In the genomic region with DNA sequence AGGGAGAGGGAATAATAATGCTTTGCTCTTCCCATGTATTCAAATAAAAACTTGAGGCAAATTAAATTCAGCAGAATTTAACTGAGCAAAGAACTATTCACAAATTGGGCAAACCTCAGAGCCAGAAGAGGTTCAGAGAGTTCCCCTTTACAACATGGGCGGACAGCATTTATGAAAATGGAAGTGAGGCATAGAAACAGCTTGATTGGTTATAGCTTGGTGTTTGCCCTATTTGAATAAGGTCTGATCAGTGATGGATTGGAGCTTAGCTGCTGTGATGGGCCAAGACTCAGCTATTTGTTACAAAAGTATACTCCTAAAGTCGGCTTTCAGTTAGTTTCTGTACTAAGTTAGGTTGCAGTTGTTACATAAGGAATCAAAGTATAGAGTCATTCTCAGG, we compare ENCODE assay signal across 20 cellular contexts.
DNase-seq lines count a peak whose midpoint lies in the region; ATAC-seq and TF ChIP-seq lines count a peak whose summit lies in the region.
"Had no signal": no experiment of that assay in that cellular context is flagged by ENCODE, and none has a peak within 500 bp of the region (broad histone marks: within the 10 kb centered on the region; RNA-seq: fewer than 3 reads in every experiment).

No MANE protein-coding gene starts in this region.

- H2BK15ac ChIP-seq in mesenchymal stem cell (ENCODE audit: low read depth, poor library complexity, severe bottlenecking): no peak overlapping the region

- no peaks in the 10 kb centered on the region for H3K4me1 Mint-ChIP-seq in naive thymus-derived CD4-positive, alpha-beta T cell

- H3K79me1 ChIP-seq in mesenchymal stem cell (replicated peaks; ENCODE audit: low read length, poor library complexity, severe bottlenecking): no peaks in the 10 kb centered on the region

- WGBS in mesenchymal stem cell: 97% methylated on average over 1 of the region's 2 CpGs
- 85% methylated on average over 2 of the region's 2 CpGs for WGBS in suprapubic skin

- ATAC-seq in naive thymus-derived CD4-positive, alpha-beta T cell: no peak
- ATAC-seq: CD8-positive, alpha-beta T cell; HepG2; K562 had no signal

- H2BK12ac ChIP-seq in mesenchymal stem cell (ENCODE audit: low read length in 2 of 2): peak overlapping the region; percentile 38 to 74

- CTCF ChIA-PET in naive thymus-derived CD4-positive, alpha-beta T cell (lab: Charles Lee): no interaction called here

- H3K18ac ChIP-seq in mesenchymal stem cell (ENCODE audit: low read depth in 1 of 2, low read length in 2 of 2): peak overlapping the region in 1 of 2 experiments; percentile 92

- intact Hi-C loops in naive thymus-derived CD4-positive, alpha-beta T cell (cut with micrococcal nuclease): no loop called here

- H3K23ac ChIP-seq in mesenchymal stem cell (ENCODE audit: low read length in 2 of 2): no peak overlapping the region

- TF ChIP-seq POLR2A in suprapubic skin (IDR thresholded peaks at IDR 0.05): no peak

- no peak overlapping the region for H2AFZ ChIP-seq in mesenchymal stem cell (ENCODE audit: low read depth, low read length)
- H2AFZ ChIP-seq: GM23248 had no signal

- H3K27me3 ChIP-seq in mesenchymal stem cell (ENCODE audit: control insufficient read depth in 1 of 2, insufficient read depth in 1 of 2, low read length in 2 of 2) (peaks cover 0 to 2% of the 10 kb centered on the region in 2 experiments), suprapubic skin (no peaks in the 10 kb centered on the region)
- no peaks in the 10 kb centered on the region for H3K27me3 ChIP-seq in naive thymus-derived CD4-positive, alpha-beta T cell (ENCODE audit: control insufficient read depth in 2 of 2, insufficient read depth in 2 of 2, low read length in 2 of 2)

- no peak overlapping the region for H3K27ac ChIP-seq in mesenchymal stem cell (ENCODE audit: low read length, poor library complexity, severe bottlenecking)
- H3K27ac ChIP-seq in suprapubic skin: peak overlapping the region; percentile 7
- no peak overlapping the region for H3K27ac ChIP-seq in naive thymus-derived CD4-positive, alpha-beta T cell (ENCODE audit: low read depth, low read length)
- H3K27ac ChIP-seq: GM23248, RWPE1 had no signal

- H3K27ac Mint-ChIP-seq in naive thymus-derived CD4-positive, alpha-beta T cell: no peak overlapping the region
- H3K27ac Mint-ChIP-seq: CD8-positive, alpha-beta T cell; H9; HFFc6 had no signal

- H3K36me3 Mint-ChIP-seq in naive thymus-derived CD4-positive, alpha-beta T cell: no peaks in the 10 kb centered on the region
- H3K36me3 Mint-ChIP-seq: CD8-positive, alpha-beta T cell had no signal

- no peak overlapping the region for H2BK5ac ChIP-seq in mesenchymal stem cell (ENCODE audit: low read depth, low read length, poor library complexity, severe bottlenecking)

- peak overlapping the region; percentile 59 to 87 for H3K4ac ChIP-seq in mesenchymal stem cell (ENCODE audit: low read depth in 1 of 2, low read length in 2 of 2)

- TF ChIP-seq CTCF in suprapubic skin (IDR thresholded peaks at IDR 0.05): no peak

- H3K4me2 ChIP-seq in mesenchymal stem cell (ENCODE audit: low read length, poor library complexity, severe bottlenecking): no peak overlapping the region
- H3K4me2 ChIP-seq: SK-N-SH had no signal

- no peak overlapping the region for H2AK5ac ChIP-seq in mesenchymal stem cell (ENCODE audit: low read length, severe bottlenecking)

- H3K14ac ChIP-seq in mesenchymal stem cell (ENCODE audit: low read length in 2 of 2): peak overlapping the region in 1 of 2 experiments; percentile 74

- H2BK120ac ChIP-seq in mesenchymal stem cell (ENCODE audit: low read depth, low read length): no peak overlapping the region

- H3K9me3 Mint-ChIP-seq in naive thymus-derived CD4-positive, alpha-beta T cell: no peaks in the 10 kb centered on the region
- H3K9me3 Mint-ChIP-seq: CD8-positive, alpha-beta T cell; H9; HFFc6 had no signal

- POLR2A ChIA-PET in naive thymus-derived CD4-positive, alpha-beta T cell (lab: Charles Lee): no interaction called here

- H3K9me3 ChIP-seq in mesenchymal stem cell (ENCODE audit: control insufficient read depth, low read length) (no peaks in the 10 kb centered on the region), suprapubic skin (no peaks in the 10 kb centered on the region)
- no peaks in the 10 kb centered on the region for H3K9me3 ChIP-seq in naive thymus-derived CD4-positive, alpha-beta T cell (ENCODE audit: control insufficient read depth in 2 of 3, low read length in 3 of 3)
- H3K9me3 ChIP-seq: SK-N-SH had no signal

- H3K4me3 ChIP-seq in mesenchymal stem cell (ENCODE audit: insufficient read depth in 1 of 2, low read depth in 1 of 2, low read length in 2 of 2) (peak overlapping the region in 1 of 2 experiments; percentile 12), suprapubic skin (no peak overlapping the region)
- no peak overlapping the region for H3K4me3 ChIP-seq in naive thymus-derived CD4-positive, alpha-beta T cell (ENCODE audit: low read length)
- H3K4me3 ChIP-seq: GM23248, K562 had no signal

- DNase-seq in CD1c-positive myeloid dendritic cell (ENCODE audit: extremely low spot score) (peak; percentile 17), NOMO-1 treated with DMSO at 0.1 percent for 48 hours (lab: John Stamatoyannopoulos, UW; ENCODE audit: unreplicated experiment) (peak; percentile 21), mesenchymal stem cell (no peak), suprapubic skin (ENCODE audit: low spot score in 2 of 2) (no peak), kidney glomerular epithelial cell (lab: John Stamatoyannopoulos, UW) (no peak)
- no peak for DNase-seq in naive thymus-derived CD4-positive, alpha-beta T cell
- DNase-seq in activated CD8-positive, alpha-beta memory T cell treated with anti-CD3 and anti-CD28 coated beads for 24 hours: no peak
- DNase-seq: CD8-positive, alpha-beta T cell; DND-41; H9; HFFc6; NCI-H1105 treated with DMSO at 0.1 percent for 48 hours; NCI-H2029 treated with DMSO at 0.1 percent for 48 hours; NCI-H345; SHP77 treated with DMSO at 0.1 percent for 48 hours; SK-N-SH had no signal

- H3K4me1 ChIP-seq in mesenchymal stem cell (ENCODE audit: control insufficient read depth, insufficient read depth, low read depth, low read length) (no peaks in the 10 kb centered on the region), suprapubic skin (peaks cover 9% of the 10 kb centered on the region)
- H3K4me1 ChIP-seq in naive thymus-derived CD4-positive, alpha-beta T cell (ENCODE audit: control insufficient read depth in 2 of 2, insufficient read depth in 2 of 2, low read length in 2 of 2): no peaks in the 10 kb centered on the region

- peaks cover 13 to 19% (median 15%) of the 10 kb centered on the region in 5 donors for H3K27me3 Mint-ChIP-seq in naive thymus-derived CD4-positive, alpha-beta T cell

- H4K8ac ChIP-seq in mesenchymal stem cell (ENCODE audit: low read length): peak overlapping the region; percentile 67

- no peaks in the 10 kb centered on the region for H3K36me3 ChIP-seq in mesenchymal stem cell (ENCODE audit: control insufficient read depth in 1 of 2, insufficient read depth in 2 of 2, low read depth in 1 of 2, low read length in 2 of 2)
- no peaks in the 10 kb centered on the region for H3K36me3 ChIP-seq in suprapubic skin
- H3K36me3 ChIP-seq in naive thymus-derived CD4-positive, alpha-beta T cell (ENCODE audit: control insufficient read depth in 2 of 3, insufficient read depth in 3 of 3, low read length in 3 of 3): no peaks in the 10 kb centered on the region

- H3K9ac ChIP-seq in mesenchymal stem cell (ENCODE audit: low read length): no peak overlapping the region
- H3K9ac ChIP-seq: GM23248, SK-N-SH had no signal

- H4K91ac ChIP-seq in mesenchymal stem cell (ENCODE audit: low read length): peak overlapping the region; percentile 84

- no peak overlapping the region for H3K4me3 Mint-ChIP-seq in naive thymus-derived CD4-positive, alpha-beta T cell
- H3K4me3 Mint-ChIP-seq: CD8-positive, alpha-beta T cell; H9; HFFc6 had no signal

- TF ChIP-seq EP300 in suprapubic skin (IDR thresholded peaks at IDR 0.05): no peak

Comparison
In these comparisons a context has a peak if more than half of its experiments do, and no peak if none do; other contexts are left out.
1. DNase-seq: peak in CD1c-positive myeloid dendritic cell (single experiment) and NOMO-1 treated with DMSO at 0.1 percent for 48 hours (single experiment); none in mesenchymal stem cell (single experiment), suprapubic skin (0 of 2), naive thymus-derived CD4-positive, alpha-beta T cell (0 of 9), kidney glomerular epithelial cell (single experiment) and activated CD8-positive, alpha-beta memory T cell treated with anti-CD3 and anti-CD28 coated beads for 24 hours (single experiment).